Comparison of ENCODE assay signal across 33 cellular contexts in genomic region chr14:23143911-23144310, GRCh38. TPM values are rescaled to one million over a fixed set of nuclear protein-coding genes. Genes with fewer than 3 reads are reported as not detected.
"Had no signal": no experiment of that assay in that cellular context is flagged by ENCODE, and none has a peak within 500 bp of the region (broad histone marks: within the 10 kb centered on the region; RNA-seq: fewer than 3 reads in every experiment).

No MANE protein-coding gene starts in this region.

- H3K4me3 ChIP-seq: heart right ventricle, ovary, stomach, suprapubic skin, tibial nerve had no signal

- H3K27me3 ChIP-seq: heart right ventricle, ovary, stomach, suprapubic skin, tibial nerve had no signal

- H3K9me3 ChIP-seq: heart right ventricle, ovary, stomach, suprapubic skin, tibial nerve had no signal

- H3K36me3 ChIP-seq: ovary had no signal

- H3K4me1 ChIP-seq: tibial nerve had no signal

- H3K27ac ChIP-seq: ovary, suprapubic skin, tibial nerve had no signal

- DNase-seq: activated CD4-positive, alpha-beta memory T cell treated with anti-CD3 and anti-CD28 coated beads, Interleukin-2, amount 10 ng/mL, durations not matched to agents 7 days and 5 days; activated CD4-positive, alpha-beta T cell treated with anti-CD3 and anti-CD28 coated beads, Interleukin-2, amount 10 ng/mL, durations not matched to agents 7 days and 5 days; activated CD4-positive, CD25-positive, alpha-beta regulatory T cell treated with anti-CD3 and anti-CD28 coated beads, Interleukin-2, amount 50 U/mL, for 72 hours; activated CD8-positive, alpha-beta memory T cell treated with anti-CD3 and anti-CD28 coated beads, Interleukin-2, amount 50 U/mL, for 48 hours; activated gamma-delta T cell; activated naive CD4-positive, alpha-beta T cell treated with anti-CD3 and anti-CD28 coated beads, Interleukin-2, amount 10 ng/mL, durations not matched to agents 7 days and 5 days; activated naive CD8-positive, alpha-beta T cell treated with anti-CD3 and anti-CD28 coated beads, Interleukin-2, amount 10 ng/mL, durations not matched to agents 7 days and 5 days; activated T-cell treated with anti-CD3 and anti-CD28 coated beads, Interleukin-2, amount 50 U/mL, for 24 hours; amygdala; effector memory CD4-positive, alpha-beta T cell; erythroblast; foreskin fibroblast; heart right ventricle; islet precursor cell; mammary epithelial cell; naive B cell; nephron progenitor cell; ovary; retina; stimulated activated CD4-positive, alpha-beta T cell treated with anti-CD3 and anti-CD28 coated beads, Interleukin-15, amount 100 ng/mL, for 24 hours; stimulated activated CD4-positive, alpha-beta T cell treated with anti-CD3 and anti-CD28 coated beads, Interleukin-2, amount 100 ng/mL, for 24 hours; stimulated activated naive B cell treated with anti-CD40 and anti-IgM and Interleukin-4, amounts not matched to agents 10 μg/mL and 1 μg/mL and 100 μg/mL, for 72 hours; stomach had no signal

- ATAC-seq: heart right ventricle; sciatic nerve; stimulated activated naive B cell treated with anti-CD40 and anti-IgM and Interleukin-4, amounts not matched to agents 10 μg/mL and 1 μg/mL and 100 μg/mL, for 72 hours had no signal

RNA-seq across cellular contexts. Expression of gene CEBPE, which starts 24.9 kb away (rescaled TPM):
- total RNA-seq: bronchial epithelial cell, dermis microvascular lymphatic vessel endothelial cell, glomerular endothelial cell, mammary epithelial cell, ovary, progenitor cell of endocrine pancreas, stomach, suprapubic skin, tibial nerve, ureter had no signal
- polyA plus RNA-seq: mammary epithelial cell had no signal

RNA-seq across cellular contexts. Expression of gene CIROP, which starts 39.1 kb away (rescaled TPM):
- total RNA-seq: activated CD4-positive, alpha-beta memory T cell treated with anti-CD3 and anti-CD28 coated beads, Interleukin-2, amount 10 ng/mL, durations not matched to agents 7 days and 5 days; activated CD4-positive, alpha-beta T cell treated with anti-CD3 and anti-CD28 coated beads, Interleukin-2, amount 10 ng/mL, durations not matched to agents 7 days and 5 days; activated naive CD8-positive, alpha-beta T cell treated with anti-CD3 and anti-CD28 coated beads, Interleukin-2, amount 10 ng/mL, durations not matched to agents 7 days and 5 days; bronchial epithelial cell; dermis microvascular lymphatic vessel endothelial cell; glomerular endothelial cell; heart right ventricle; liver; mammary epithelial cell; ovary; progenitor cell of endocrine pancreas; sciatic nerve; stomach; suprapubic skin; T-helper 1 cell treated with Interleukin-12 subunit alpha and Interleukin-12 subunit beta and Interleukin-4 antibody, amounts not matched to agents 30 ng/mL and 1 ng/mL, for 36 hours; tibial nerve; ureter had no signal
- polyA plus RNA-seq: heart right ventricle, liver, mammary epithelial cell, ovary, stomach had no signal
